ENCODE assay signal across 14 cellular contexts in genomic region chr1:117673405-117673804, GRCh38.
DNase-seq lines count a peak whose midpoint lies in the region; ATAC-seq, FAIRE-seq and TF ChIP-seq lines count a peak whose summit lies in the region.
"Had no signal": no experiment of that assay in that cellular context is flagged by ENCODE, and none has a peak within 500 bp of the region (broad histone marks: within the 10 kb centered on the region; RNA-seq: fewer than 3 reads in every experiment).

No MANE protein-coding gene starts in this region.

- H2BK120ac ChIP-seq in mesenchymal stem cell (ENCODE audit: low read depth, low read length), result no peak overlapping the region

- no peak for ATAC-seq in K562

- H3K36me3 Mint-ChIP-seq in Caco-2 (ENCODE audit: insufficient read depth, unreplicated experiment), result peaks cover 4% of the 10 kb centered on the region

- no peak overlapping the region for H3K18ac ChIP-seq in mesenchymal stem cell (ENCODE audit: low read depth in 1 of 2, low read length in 2 of 2)

- in situ Hi-C loops in K562 (cut with MboI), result loop anchor here (5.0 kb wide), 2 partner anchors 84 to 136 kb away; no protein-coding TSS in a partner anchor

- H2AFZ ChIP-seq in K562 (ENCODE audit: low read depth, low read length) (no peak overlapping the region), mesenchymal stem cell (ENCODE audit: low read depth, low read length) (no peak overlapping the region)

- peak overlapping the region; percentile 39 for H3K27ac Mint-ChIP-seq in Caco-2 (ENCODE audit: unreplicated experiment)
- H3K27ac Mint-ChIP-seq: activated B cell treated with CpG ODN at 0.5 μM for 24 hours had no signal

- intact Hi-C loops in Caco-2 (cut with micrococcal nuclease; ENCODE audit: unreplicated experiment), result no loop called here
- intact Hi-C loops in K562 (cut with micrococcal nuclease), result loop anchor here (2.0 to 10.0 kb wide), 3 partner anchors 17 to 309 kb away; partner anchors contain the start of gene MAN1A2

- no peak overlapping the region for H3K4me2 ChIP-seq in K562 (ENCODE audit: insufficient read depth, low read length)
- H3K4me2 ChIP-seq in mesenchymal stem cell (ENCODE audit: low read length, poor library complexity, severe bottlenecking), result no peak overlapping the region

- H2BK12ac ChIP-seq in mesenchymal stem cell (ENCODE audit: low read length in 2 of 2), result no peak overlapping the region

- no peak for DNase-seq in Caco-2
- peak; percentile 29 for DNase-seq in HPDE6-E6E7 (ENCODE audit: extremely low spot score)
- DNase-seq in K562 (ENCODE audit: extremely low read depth in 1 of 4, low spot score in 3 of 4), result no peak
- peak; percentile 77 for DNase-seq in mesenchymal stem cell
- DNase-seq in stimulated activated naive CD4-positive, alpha-beta T cell (lab: John Stamatoyannopoulos, UW), result no peak
- no peak for DNase-seq in NOMO-1 (lab: John Stamatoyannopoulos, UW; ENCODE audit: unreplicated experiment in 2 of 2)
- no peak for DNase-seq in NCI-H510A treated with DMSO at 0.1 percent for 48 hours (lab: John Stamatoyannopoulos, UW)
- DNase-seq: activated B cell treated with CpG ODN at 0.5 μM for 24 hours; activated effector memory CD4-positive, alpha-beta T cell treated with Interleukin-2 at 50 U/mL for 16 hours; glutamatergic neuron; NCI-H1048; NCI-H510A had no signal

- TF ChIP-seq RAD21 in K562 (CRISPR knock-in tag; conservative IDR thresholded peaks at IDR 0.05 in 1 of 2, IDR thresholded peaks at IDR 0.05 in 1 of 2), result no peak

- H4K8ac ChIP-seq in mesenchymal stem cell (ENCODE audit: low read length), result no peak overlapping the region

- H3K4me1 ChIP-seq in Caco-2 (peaks cover 40% of the 10 kb centered on the region), K562 (replicated peaks in 1 of 2; ENCODE audit: control insufficient read depth in 2 of 2, insufficient read depth in 2 of 2, low read length in 2 of 2) (peaks cover 10 to 21% of the 10 kb centered on the region in 2 experiments), mesenchymal stem cell (ENCODE audit: control insufficient read depth, insufficient read depth, low read depth, low read length) (peaks cover 3% of the 10 kb centered on the region)
- H3K4me1 ChIP-seq: prostate gland had no signal

- BruUV-seq in Caco-2 (replicated peaks; lab: Mats Ljungman, UMichigan) (no TSS peak), K562 (replicated peaks; lab: Mats Ljungman, UMichigan) (no TSS peak)

- no peaks in the 10 kb centered on the region for H4K20me1 ChIP-seq in K562 (replicated peaks; ENCODE audit: control insufficient read depth, insufficient read depth, low read length)

- TF ChIP-seq CTCF in Caco-2 (IDR thresholded peaks at IDR 0.05; ENCODE audit: insufficient read depth in 1 of 2, low read depth in 1 of 2, low read length in 1 of 2, severe bottlenecking in 1 of 2, unreplicated experiment in 1 of 2) (no peak), K562 (IDR thresholded peaks at IDR 0.05 in 2 of 3, conservative IDR thresholded peaks at IDR 0.05 in 1 of 3; ENCODE audit: insufficient read depth in 2 of 3, low read depth in 1 of 3, low read length in 3 of 3) (no peak)

- no peak overlapping the region for H3K4me3 Mint-ChIP-seq in Caco-2 (ENCODE audit: unreplicated experiment)
- H3K4me3 Mint-ChIP-seq: activated B cell treated with CpG ODN at 0.5 μM for 24 hours had no signal

- no peaks in the 10 kb centered on the region for H3K9me3 Mint-ChIP-seq in Caco-2 (ENCODE audit: unreplicated experiment)
- H3K9me3 Mint-ChIP-seq: activated B cell treated with CpG ODN at 0.5 μM for 24 hours had no signal

- H3K14ac ChIP-seq in mesenchymal stem cell (ENCODE audit: low read length in 2 of 2), result no peak overlapping the region

- CTCF ChIA-PET in Caco-2 (lab: Charles Lee), result no interaction called here
- CTCF ChIA-PET in K562 (lab: Yijun Ruan, JAX; ENCODE audit: low intra/inter-chr PET ratio), result interaction anchor here (1.0 kb wide), 2 partner anchors 138 to 605 kb away, joined by 3 to 6 read pairs; no protein-coding TSS in a partner anchor

- peaks cover 18% of the 10 kb centered on the region for H3K4me1 Mint-ChIP-seq in Caco-2 (ENCODE audit: low read depth, unreplicated experiment)

- H3K9ac ChIP-seq in K562 (ENCODE audit: insufficient read depth in 1 of 2, low read depth in 2 of 2, low read length in 2 of 2), result no peak overlapping the region
- H3K9ac ChIP-seq in mesenchymal stem cell (ENCODE audit: low read length), result peak overlapping the region; percentile 6

- H3K9me3 ChIP-seq in Caco-2 (no peaks in the 10 kb centered on the region), K562 (replicated peaks; ENCODE audit: control insufficient read depth, insufficient read depth, low read depth, low read length) (no peaks in the 10 kb centered on the region), mesenchymal stem cell (ENCODE audit: control insufficient read depth, low read length) (no peaks in the 10 kb centered on the region)
- H3K9me3 ChIP-seq: prostate gland, SJSA1 had no signal

- no peak overlapping the region for H4K91ac ChIP-seq in mesenchymal stem cell (ENCODE audit: low read length)

- H2BK5ac ChIP-seq in mesenchymal stem cell (ENCODE audit: low read depth, low read length, poor library complexity, severe bottlenecking), result no peak overlapping the region

- peak; percentile 26 for FAIRE-seq in K562 (lab: Jason Lieb, UNC)

- H2BK15ac ChIP-seq in mesenchymal stem cell (ENCODE audit: low read depth, poor library complexity, severe bottlenecking), result no peak overlapping the region

- H3K9me1 ChIP-seq in K562 (ENCODE audit: control insufficient read depth, insufficient read depth, low read length), result no peaks in the 10 kb centered on the region

- no peaks in the 10 kb centered on the region for H3K27me3 Mint-ChIP-seq in Caco-2 (ENCODE audit: insufficient read depth, unreplicated experiment)
- H3K27me3 Mint-ChIP-seq: activated B cell treated with CpG ODN at 0.5 μM for 24 hours had no signal

- no peak for TF ChIP-seq EP300 in K562 (IDR thresholded peaks at IDR 0.05; ENCODE audit: low read length)

- H3K4ac ChIP-seq in mesenchymal stem cell (ENCODE audit: low read depth in 1 of 2, low read length in 2 of 2), result no peak overlapping the region

- H3K27me3 ChIP-seq in Caco-2 (replicated peaks; ENCODE audit: control insufficient read depth, insufficient read depth, low read length) (no peaks in the 10 kb centered on the region), K562 (ENCODE audit: control insufficient read depth in 2 of 2, insufficient read depth in 2 of 2, low read length in 2 of 2) (no peaks in the 10 kb centered on the region), mesenchymal stem cell (ENCODE audit: control insufficient read depth in 1 of 2, insufficient read depth in 1 of 2, low read length in 2 of 2) (peaks cover 6 to 10% of the 10 kb centered on the region in 2 experiments)
- H3K27me3 ChIP-seq: SJSA1 had no signal

- no peak overlapping the region for H2AK5ac ChIP-seq in mesenchymal stem cell (ENCODE audit: low read length, severe bottlenecking)

- H3K36me3 ChIP-seq in Caco-2 (ENCODE audit: control insufficient read depth, insufficient read depth, low read length) (no peaks in the 10 kb centered on the region), K562 (ENCODE audit: control insufficient read depth, insufficient read depth, low read length) (no peaks in the 10 kb centered on the region), mesenchymal stem cell (ENCODE audit: control insufficient read depth in 1 of 2, insufficient read depth in 2 of 2, low read depth in 1 of 2, low read length in 2 of 2) (no peaks in the 10 kb centered on the region)
- H3K36me3 ChIP-seq: prostate gland, SJSA1 had no signal

- H3K79me2 ChIP-seq in K562 (ENCODE audit: control insufficient read depth, insufficient read depth, low read length), result no peaks in the 10 kb centered on the region

- no peak overlapping the region for H3K4me3 ChIP-seq in Caco-2 (ENCODE audit: low read depth, low read length)
- H3K4me3 ChIP-seq in K562, result no peak overlapping the region
- no peak overlapping the region for H3K4me3 ChIP-seq in mesenchymal stem cell (ENCODE audit: insufficient read depth in 1 of 2, low read depth in 1 of 2, low read length in 2 of 2)
- H3K4me3 ChIP-seq: prostate gland, SJSA1 had no signal

- no peaks in the 10 kb centered on the region for H3K79me1 ChIP-seq in mesenchymal stem cell (replicated peaks; ENCODE audit: low read length, poor library complexity, severe bottlenecking)

- TF ChIP-seq POLR2A in K562 (conservative IDR thresholded peaks at IDR 0.05), result no peak

- no peak overlapping the region for H3K23ac ChIP-seq in mesenchymal stem cell (ENCODE audit: low read length in 2 of 2)

- H3K27ac ChIP-seq in K562 (ENCODE audit: extremely low read depth, low read depth, low read length) (no peak overlapping the region), mesenchymal stem cell (ENCODE audit: low read length, poor library complexity, severe bottlenecking) (no peak overlapping the region)
- H3K27ac ChIP-seq: prostate gland had no signal

- POLR2A ChIA-PET in Caco-2 (lab: Charles Lee) (no interaction called here), K562 (lab: Yijun Ruan, JAX) (interaction anchor here (1.0 to 1.3 kb wide), 4 partner anchors 17 to 69 kb away, joined by 3 to 4 read pairs (median 4); no protein-coding TSS in a partner anchor)

- 9% methylated on average over 2 of the region's 2 CpGs for WGBS in K562 (ENCODE audit: insufficient coverage, low coverage, missing lambda C conversion rate)
- no CpG with 5 or more reads among the region's 2 CpGs for WGBS in mesenchymal stem cell

TF ChIP-seq in K562, 482 proteins besides CTCF, POLR2A, EP300 and RAD21 (continues in another document):
- TF ChIP-seq BCOR (IDR thresholded peaks at IDR 0.05) (peak; percentile 82), SMARCA5 (IDR thresholded peaks at IDR 0.05) (0 out of 2 replicates have a peak, but pooled peaks have one; percentile 22), HDAC1 (IDR thresholded peaks at IDR 0.05) (peak in 1 of 2 experiments; percentile 28; a peak in 1 of 4 replicates), ZNF24 (IDR thresholded peaks at IDR 0.05) (0 out of 2 replicates have a peak, but pooled peaks have one; percentile 12), SIRT6 (IDR thresholded peaks at IDR 0.05; ENCODE audit: low read depth, low read length) (no peak), TCF3 (CRISPR knock-in tag; IDR thresholded peaks at IDR 0.05) (no peak), POU5F1 (IDR thresholded peaks at IDR 0.05; ENCODE audit: borderline replicate concordance, low read depth, low read length, partially characterized antibody) (no peak), RBM25 (IDR thresholded peaks at IDR 0.05; ENCODE audit: low read depth, low read length, severe bottlenecking) (peak; percentile 98), BDP1 (IDR thresholded peaks at IDR 0.05; ENCODE audit: insufficient read depth, insufficient read length) (no peak), TCF7 (IDR thresholded peaks at IDR 0.05; ENCODE audit: borderline replicate concordance) (no peak), KDM1A (IDR thresholded peaks at IDR 0.05) (peak; percentile 75 to 84), ESRRB (CRISPR knock-in tag; IDR thresholded peaks at IDR 0.05; ENCODE audit: borderline replicate concordance) (no peak), MTA2 (IDR thresholded peaks at IDR 0.05; ENCODE audit: low read depth) (no peak), FOSL1 (tag; conservative IDR thresholded peaks at IDR 0.05) (0 out of 2 replicates have a peak, but pooled peaks have one; percentile 17), CBFA2T2 (conservative IDR thresholded peaks at IDR 0.05) (peak; percentile 25)

Comparison
In these comparisons a context has a peak if more than half of its experiments do, and no peak if none do; other contexts are left out.
1. DNase-seq: peak in HPDE6-E6E7 (single experiment) and mesenchymal stem cell (single experiment); none in Caco-2 (0 of 2), K562 (0 of 4), stimulated activated naive CD4-positive, alpha-beta T cell (0 of 6), NOMO-1 (0 of 2) and NCI-H510A treated with DMSO at 0.1 percent for 48 hours (single experiment).